11 cellular contexts compared by ENCODE assay signal in genomic region chr19:10352764-10353671, GRCh38. TPM values are rescaled to one million over a fixed set of nuclear protein-coding genes. Genes with fewer than 3 reads are reported as not detected.
DNase-seq lines count a peak whose midpoint lies in the region; ATAC-seq and TF ChIP-seq lines count a peak whose summit lies in the region.
"Had no signal": no experiment of that assay in that cellular context is flagged by ENCODE, and none has a peak within 500 bp of the region (broad histone marks: within the 10 kb centered on the region; RNA-seq: fewer than 3 reads in every experiment).

No MANE protein-coding gene starts in this region.

- no peaks in the 10 kb centered on the region for H3K27me3 Mint-ChIP-seq in stimulated activated memory B cell treated with anti-CD40 and anti-IgM and Interleukin-4, amounts not matched to agents 10 μg/mL and 1 μg/mL and 100 μg/mL, for 72 hours
- no peaks in the 10 kb centered on the region for H3K27me3 Mint-ChIP-seq in activated T-cell treated with anti-CD3 and anti-CD28 coated beads, Interleukin-2, amount 50 U/mL, for 4 hours (ENCODE audit: low read depth)
- H3K27me3 Mint-ChIP-seq in activated CD4-positive, alpha-beta T cell treated with anti-CD3 and anti-CD28 coated beads for 36 hours = no peaks in the 10 kb centered on the region
- H3K27me3 Mint-ChIP-seq: CD4-positive, alpha-beta memory T cell; IgD-negative memory B cell had no signal

- TF ChIP-seq POLR2A in NB4 (IDR thresholded peaks at IDR 0.05; ENCODE audit: extremely low read depth, insufficient read length) = no peak

- no peak for TF ChIP-seq CTCF in NB4 (IDR thresholded peaks at IDR 0.05; ENCODE audit: low read depth, low read length)
- TF ChIP-seq CTCF in GM13976 (IDR thresholded peaks at IDR 0.05; ENCODE audit: borderline replicate concordance, control extremely low read depth, extremely low read depth, insufficient read depth, missing control alignments) = no peak

- in situ Hi-C loops in GM13976 (cut with MboI; ENCODE audit: low sequenced_read_pairs, unreplicated experiment) = no loop called here

- peaks cover 40% of the 10 kb centered on the region for H3K36me3 Mint-ChIP-seq in stimulated activated memory B cell treated with anti-CD40 and anti-IgM and Interleukin-4, amounts not matched to agents 10 μg/mL and 1 μg/mL and 100 μg/mL, for 72 hours
- peaks cover 18% of the 10 kb centered on the region for H3K36me3 Mint-ChIP-seq in activated T-cell treated with anti-CD3 and anti-CD28 coated beads, Interleukin-2, amount 50 U/mL, for 4 hours (ENCODE audit: insufficient read depth)
- H3K36me3 Mint-ChIP-seq in activated CD4-positive, alpha-beta T cell treated with anti-CD3 and anti-CD28 coated beads for 36 hours (ENCODE audit: low read depth) = peaks cover 34% of the 10 kb centered on the region

- H3K4me1 Mint-ChIP-seq in stimulated activated memory B cell treated with anti-CD40 and anti-IgM and Interleukin-4, amounts not matched to agents 10 μg/mL and 1 μg/mL and 100 μg/mL, for 72 hours = no peaks in the 10 kb centered on the region
- H3K4me1 Mint-ChIP-seq in activated T-cell treated with anti-CD3 and anti-CD28 coated beads, Interleukin-2, amount 50 U/mL, for 4 hours (ENCODE audit: low read depth) = no peaks in the 10 kb centered on the region
- no peaks in the 10 kb centered on the region for H3K4me1 Mint-ChIP-seq in activated CD4-positive, alpha-beta T cell treated with anti-CD3 and anti-CD28 coated beads for 36 hours
- H3K4me1 Mint-ChIP-seq: CD4-positive, alpha-beta memory T cell; IgD-negative memory B cell had no signal

- H3K4me3 ChIP-seq in NB4 (ENCODE audit: low read depth, low read length) = no peak overlapping the region
- H3K4me3 ChIP-seq: thoracic aorta had no signal

- ATAC-seq in esophagus mucosa = peak; percentile 23
- peak; percentile 39 for ATAC-seq in stimulated activated memory B cell treated with anti-CD40 and anti-IgM and Interleukin-4, amounts not matched to agents 10 μg/mL and 1 μg/mL and 100 μg/mL, for 72 hours
- ATAC-seq in activated T-cell treated with anti-CD3 and anti-CD28 coated beads, Interleukin-2, amount 50 U/mL, for 4 hours = no peak
- no peak for ATAC-seq in activated CD4-positive, alpha-beta T cell treated with anti-CD3 and anti-CD28 coated beads for 36 hours

- H3K9me3 Mint-ChIP-seq in stimulated activated memory B cell treated with anti-CD40 and anti-IgM and Interleukin-4, amounts not matched to agents 10 μg/mL and 1 μg/mL and 100 μg/mL, for 72 hours = no peaks in the 10 kb centered on the region
- H3K9me3 Mint-ChIP-seq in activated T-cell treated with anti-CD3 and anti-CD28 coated beads, Interleukin-2, amount 50 U/mL, for 4 hours = no peaks in the 10 kb centered on the region
- no peaks in the 10 kb centered on the region for H3K9me3 Mint-ChIP-seq in activated CD4-positive, alpha-beta T cell treated with anti-CD3 and anti-CD28 coated beads for 36 hours (ENCODE audit: low read depth)
- H3K9me3 Mint-ChIP-seq: CD4-positive, alpha-beta memory T cell; IgD-negative memory B cell had no signal

- no peak overlapping the region for H3K27ac Mint-ChIP-seq in stimulated activated memory B cell treated with anti-CD40 and anti-IgM and Interleukin-4, amounts not matched to agents 10 μg/mL and 1 μg/mL and 100 μg/mL, for 72 hours
- H3K27ac Mint-ChIP-seq in activated CD4-positive, alpha-beta T cell treated with anti-CD3 and anti-CD28 coated beads for 36 hours = no peak overlapping the region
- H3K27ac Mint-ChIP-seq: CD4-positive, alpha-beta memory T cell had no signal

- CTCF ChIA-PET in activated CD4-positive, alpha-beta T cell treated with anti-CD3 and anti-CD28 coated beads for 36 hours (lab: Charles Lee) = no interaction called here

- H3K4me3 Mint-ChIP-seq in stimulated activated memory B cell treated with anti-CD40 and anti-IgM and Interleukin-4, amounts not matched to agents 10 μg/mL and 1 μg/mL and 100 μg/mL, for 72 hours = no peak overlapping the region
- H3K4me3 Mint-ChIP-seq in activated T-cell treated with anti-CD3 and anti-CD28 coated beads, Interleukin-2, amount 50 U/mL, for 4 hours = no peak overlapping the region
- H3K4me3 Mint-ChIP-seq in activated CD4-positive, alpha-beta T cell treated with anti-CD3 and anti-CD28 coated beads for 36 hours = no peak overlapping the region
- H3K4me3 Mint-ChIP-seq: CD4-positive, alpha-beta memory T cell had no signal

- peak; percentile 70 for DNase-seq in NB4 (ENCODE audit: low read depth)
- DNase-seq in left kidney (ENCODE audit: low read depth, low spot score) = peak; percentile 94
- no peak for DNase-seq in activated T-cell treated with anti-CD3 and anti-CD28 coated beads, Interleukin-2, amount 50 U/mL, for 4 hours
- no peak for DNase-seq in hepatic stellate cell (ENCODE audit: low spot score)
- no peak for DNase-seq in activated CD4-positive, alpha-beta T cell treated with anti-CD3 and anti-CD28 coated beads for 36 hours
- no peak for DNase-seq in GM13976 (ENCODE audit: low spot score)

- intact Hi-C loops in activated CD4-positive, alpha-beta T cell treated with anti-CD3 and anti-CD28 coated beads for 36 hours (cut with DNase I, micrococcal nuclease) = no loop called here

- POLR2A ChIA-PET in activated CD4-positive, alpha-beta T cell treated with anti-CD3 and anti-CD28 coated beads for 36 hours (lab: Charles Lee) = no interaction called here

RNA-seq across cellular contexts. Expression of gene ICAM3, which starts 13.6 kb away (rescaled TPM):
- total RNA-seq in esophagus mucosa = 7.6 TPM
- 10 to 100 TPM; 60.2 to 62.3 (median 62.2) TPM for total RNA-seq in activated T-cell treated with anti-CD3 and anti-CD28 coated beads, Interleukin-2, amount 50 U/mL, for 4 hours
- 100 to 1,000 TPM; 109 to 122 TPM for total RNA-seq in activated CD4-positive, alpha-beta T cell treated with anti-CD3 and anti-CD28 coated beads for 36 hours

RNA-seq across cellular contexts. Expression of gene RAVER1, which starts 19.7 kb away (rescaled TPM):
- 19.6 TPM for total RNA-seq in esophagus mucosa
- 100 to 1,000 TPM; 135 to 143 (median 135) TPM for total RNA-seq in activated T-cell treated with anti-CD3 and anti-CD28 coated beads, Interleukin-2, amount 50 U/mL, for 4 hours
- 10 to 100 TPM; 83.7 to 90.8 TPM for total RNA-seq in activated CD4-positive, alpha-beta T cell treated with anti-CD3 and anti-CD28 coated beads for 36 hours

RNA-seq across cellular contexts. Expression of gene TYK2, which starts 27.4 kb away (rescaled TPM):
- 51.1 TPM for total RNA-seq in esophagus mucosa
- total RNA-seq in activated T-cell treated with anti-CD3 and anti-CD28 coated beads, Interleukin-2, amount 50 U/mL, for 4 hours = 100 to 1,000 TPM; 196 to 226 (median 206) TPM
- total RNA-seq in activated CD4-positive, alpha-beta T cell treated with anti-CD3 and anti-CD28 coated beads for 36 hours = 100 to 1,000 TPM; 151 to 197 TPM

RNA-seq across cellular contexts. Expression of gene FDX2, which starts 37.2 kb away (rescaled TPM):
- 11.3 TPM for total RNA-seq in esophagus mucosa
- 10 to 100 TPM; 32.5 to 43.0 (median 38.3) TPM for total RNA-seq in activated T-cell treated with anti-CD3 and anti-CD28 coated beads, Interleukin-2, amount 50 U/mL, for 4 hours
- total RNA-seq in activated CD4-positive, alpha-beta T cell treated with anti-CD3 and anti-CD28 coated beads for 36 hours = 10 to 100 TPM; 11.7 to 13.3 TPM

RNA-seq across cellular contexts. Expression of gene ZGLP1, which starts 43.4 kb away (rescaled TPM):
- 1.0 TPM for total RNA-seq in esophagus mucosa
- total RNA-seq in activated T-cell treated with anti-CD3 and anti-CD28 coated beads, Interleukin-2, amount 50 U/mL, for 4 hours = 10 to 100 TPM in 1 of 3 donors, 1 to 10 TPM in 2; 6.9 to 10.1 (median 9.3) TPM
- 1 to 10 TPM; 3.3 to 3.5 TPM for total RNA-seq in activated CD4-positive, alpha-beta T cell treated with anti-CD3 and anti-CD28 coated beads for 36 hours

Comparison
In these comparisons a context has a peak if more than half of its experiments do, and no peak if none do; other contexts are left out.
1. DNase-seq: peak in NB4 (single experiment) and left kidney (single experiment); none in activated T-cell treated with anti-CD3 and anti-CD28 coated beads, Interleukin-2, amount 50 U/mL, for 4 hours (single experiment), hepatic stellate cell (single experiment), activated CD4-positive, alpha-beta T cell treated with anti-CD3 and anti-CD28 coated beads for 36 hours (single experiment) and GM13976 (single experiment).
2. ATAC-seq: peak in esophagus mucosa (single experiment) and stimulated activated memory B cell treated with anti-CD40 and anti-IgM and Interleukin-4, amounts not matched to agents 10 μg/mL and 1 μg/mL and 100 μg/mL, for 72 hours (single experiment); none in activated T-cell treated with anti-CD3 and anti-CD28 coated beads, Interleukin-2, amount 50 U/mL, for 4 hours (0 of 2) and activated CD4-positive, alpha-beta T cell treated with anti-CD3 and anti-CD28 coated beads for 36 hours (single experiment).